In the genomic region with DNA sequence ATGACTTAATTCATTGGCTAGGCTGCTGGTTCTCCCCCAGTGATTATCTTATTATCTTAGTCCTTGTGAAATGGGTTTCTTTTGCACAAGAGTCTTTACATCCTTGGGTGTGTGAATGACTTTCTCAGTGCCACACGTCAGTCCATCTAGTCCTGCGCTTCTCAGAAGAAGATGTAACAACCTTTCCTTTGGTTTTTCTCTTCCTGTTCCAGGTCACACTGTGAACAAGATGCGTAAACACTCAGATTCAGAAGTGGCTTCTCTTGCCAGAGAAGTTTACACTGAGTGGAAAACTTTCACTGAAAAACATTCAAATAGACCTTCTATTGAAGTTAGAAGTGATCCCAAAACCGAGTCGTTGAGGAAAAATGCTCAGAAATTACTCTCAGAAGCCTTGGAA, we compare ENCODE assay signal across 8 cellular contexts.
"Had no signal": no experiment of that assay in that cellular context is flagged by ENCODE, and none has a peak within 500 bp of the region (broad histone marks: within the 10 kb centered on the region; RNA-seq: fewer than 3 reads in every experiment).

No MANE protein-coding gene starts in this region.

- ATAC-seq: K562 had no signal

- FAIRE-seq: K562 had no signal

- H3K27ac ChIP-seq: GM23248, HL-60 had no signal

- H3K4me3 ChIP-seq: GM23248, K562 had no signal

- DNase-seq: GM23248, GOT3, H7, HCEC 1CT, IMR-90, KG1 had no signal
